29 cellular contexts compared by ENCODE assay signal in the genomic region with DNA sequence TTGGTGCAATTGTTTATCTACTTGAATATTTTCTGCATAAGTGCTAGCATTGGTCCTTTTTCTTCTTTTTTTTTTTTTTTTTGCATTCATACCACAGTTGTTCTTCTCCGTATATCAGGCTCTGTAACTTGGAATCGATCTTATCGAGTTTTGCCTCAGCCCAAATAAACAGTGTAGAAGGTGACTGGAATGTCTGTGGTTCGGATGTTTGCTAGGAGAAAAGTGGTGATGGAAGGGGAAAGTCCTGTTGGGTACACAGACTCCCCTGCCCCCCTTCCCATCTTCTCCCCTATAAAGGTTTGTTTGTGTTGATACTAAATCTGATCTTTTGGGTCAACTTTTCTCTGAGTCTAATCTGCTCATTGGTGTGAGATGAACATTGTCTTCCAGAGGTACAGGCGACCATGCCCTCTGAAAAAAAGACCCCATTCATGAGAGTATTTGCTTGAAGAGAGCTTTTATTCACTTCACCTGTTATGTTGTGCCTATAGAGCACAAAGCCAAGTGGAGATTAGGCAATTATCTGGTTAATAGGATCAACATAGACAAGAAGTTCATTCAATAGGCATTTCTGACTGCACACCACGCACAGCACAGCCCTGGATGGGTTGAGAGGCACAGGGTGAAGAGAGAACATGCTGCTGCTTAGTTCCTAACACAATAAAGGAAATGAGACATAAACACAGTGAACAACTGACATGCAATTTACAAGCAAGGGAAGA.
DNase-seq lines count a peak whose midpoint lies in the region; TF ChIP-seq lines count a peak whose summit lies in the region.
"Had no signal": no experiment of that assay in that cellular context is flagged by ENCODE, and none has a peak within 500 bp of the region (broad histone marks: within the 10 kb centered on the region; RNA-seq: fewer than 3 reads in every experiment).

No MANE protein-coding gene starts in this region.

- H3K4me1 Mint-ChIP-seq in activated naive CD4-positive, alpha-beta T cell treated with anti-CD3 and anti-CD28 coated beads for 36 hours (ENCODE audit: low read depth) = no peaks in the 10 kb centered on the region
- H3K4me1 Mint-ChIP-seq: activated naive CD4-positive, alpha-beta T cell treated with anti-CD3 and anti-CD28 coated beads, Interleukin-2, amount 50 U/mL, for 24 hours; activated T-helper 17 cell treated with anti-CD3 and anti-CD28 coated beads, Interleukin-2, amount 50 U/mL, for 72 hours; stimulated activated naive CD8-positive, alpha-beta T cell treated with anti-CD3 and anti-CD28 coated beads, Interleukin-15, amount 100 ng/mL, for 72 hours had no signal

- peak; percentile 26 for DNase-seq in COLO829 (ENCODE audit: low spot score)
- DNase-seq in NCI-H1105 treated with DMSO at 0.1 percent for 48 hours (lab: John Stamatoyannopoulos, UW) = peak; percentile 74
- DNase-seq in NCI-H748 treated with DMSO at 0.1 percent for 48 hours (lab: John Stamatoyannopoulos, UW) = peak; percentile 95
- peak; percentile 27 for DNase-seq in epithelial cell of esophagus (ENCODE audit: low read depth)
- no peak for DNase-seq in kidney tubule cell (ENCODE audit: low spot score)
- no peak for DNase-seq in activated naive CD4-positive, alpha-beta T cell treated with anti-CD3 and anti-CD28 coated beads for 36 hours
- DNase-seq in germinal center (ENCODE audit: low spot score) = no peak
- DNase-seq in foreskin fibroblast = no peak
- DNase-seq: activated CD4-positive, alpha-beta T cell treated with anti-CD3 and anti-CD28 coated beads for 48 hours; Calu3; EL; NCI-H1092; NCI-H2081; NCI-H524; pancreas; SHP77; stimulated activated CD4-positive, alpha-beta T cell treated with anti-CD3 and anti-CD28 coated beads, Interleukin-2, amount 100 ng/mL, for 24 hours; stimulated activated naive CD8-positive, alpha-beta T cell treated with anti-CD3 and anti-CD28 coated beads, Interleukin-15, amount 100 ng/mL, for 72 hours; SW 1271; T1000 had no signal

- TF ChIP-seq CTCF in epithelial cell of esophagus (IDR thresholded peaks at IDR 0.05; ENCODE audit: insufficient read depth, low read depth, low read length, missing control alignments) = no peak
- no peak for TF ChIP-seq CTCF in foreskin fibroblast (IDR thresholded peaks at IDR 0.05; ENCODE audit: low read depth, low read length)

- intact Hi-C loops in activated naive CD4-positive, alpha-beta T cell treated with anti-CD3 and anti-CD28 coated beads for 36 hours (cut with micrococcal nuclease) = no loop called here

- no peaks in the 10 kb centered on the region for H3K36me3 Mint-ChIP-seq in activated naive CD4-positive, alpha-beta T cell treated with anti-CD3 and anti-CD28 coated beads for 36 hours (ENCODE audit: low read depth)
- H3K36me3 Mint-ChIP-seq: activated naive CD4-positive, alpha-beta T cell treated with anti-CD3 and anti-CD28 coated beads, Interleukin-2, amount 50 U/mL, for 24 hours; natural killer cell treated with Interleukin-12 subunit alpha and Interleukin-12 subunit beta and Interleukin-15 and Interleukin-18, amount 100 ng/mL, for 72 hours had no signal

- no peaks in the 10 kb centered on the region for H3K9me3 Mint-ChIP-seq in activated naive CD4-positive, alpha-beta T cell treated with anti-CD3 and anti-CD28 coated beads for 36 hours
- H3K9me3 Mint-ChIP-seq: GM23338 had no signal

- no peak overlapping the region for H3K27ac Mint-ChIP-seq in activated naive CD4-positive, alpha-beta T cell treated with anti-CD3 and anti-CD28 coated beads for 36 hours
- H3K27ac Mint-ChIP-seq: activated naive CD4-positive, alpha-beta T cell treated with anti-CD3 and anti-CD28 coated beads, Interleukin-2, amount 50 U/mL, for 24 hours; activated T-helper 17 cell treated with anti-CD3 and anti-CD28 coated beads, Interleukin-2, amount 50 U/mL, for 72 hours; GM23338; natural killer cell treated with Interleukin-12 subunit alpha and Interleukin-12 subunit beta and Interleukin-15 and Interleukin-18, amount 100 ng/mL, for 72 hours; stimulated activated naive CD8-positive, alpha-beta T cell treated with anti-CD3 and anti-CD28 coated beads, Interleukin-15, amount 100 ng/mL, for 72 hours had no signal

- CTCF ChIA-PET in activated naive CD4-positive, alpha-beta T cell treated with anti-CD3 and anti-CD28 coated beads for 36 hours (lab: Charles Lee) = no interaction called here

- no peaks in the 10 kb centered on the region for H3K27me3 Mint-ChIP-seq in activated naive CD4-positive, alpha-beta T cell treated with anti-CD3 and anti-CD28 coated beads for 36 hours (ENCODE audit: low read depth)
- H3K27me3 Mint-ChIP-seq: activated naive CD4-positive, alpha-beta T cell treated with anti-CD3 and anti-CD28 coated beads, Interleukin-2, amount 50 U/mL, for 24 hours; activated T-helper 17 cell treated with anti-CD3 and anti-CD28 coated beads, Interleukin-2, amount 50 U/mL, for 72 hours; natural killer cell treated with Interleukin-12 subunit alpha and Interleukin-12 subunit beta and Interleukin-15 and Interleukin-18, amount 100 ng/mL, for 72 hours; stimulated activated naive CD8-positive, alpha-beta T cell treated with anti-CD3 and anti-CD28 coated beads, Interleukin-15, amount 100 ng/mL, for 72 hours had no signal

- H3K4me3 ChIP-seq in epithelial cell of esophagus (ENCODE audit: low read length) = no peak overlapping the region
- no peak overlapping the region for H3K4me3 ChIP-seq in foreskin fibroblast (ENCODE audit: low read depth in 1 of 2, low read length in 2 of 2)
- H3K4me3 ChIP-seq: gastroesophageal sphincter, GM23338, hepatocyte, lung, pancreas, skin epidermis, thoracic aorta had no signal

- no peak overlapping the region for H3K4me3 Mint-ChIP-seq in activated naive CD4-positive, alpha-beta T cell treated with anti-CD3 and anti-CD28 coated beads for 36 hours
- H3K4me3 Mint-ChIP-seq: activated naive CD4-positive, alpha-beta T cell treated with anti-CD3 and anti-CD28 coated beads, Interleukin-2, amount 50 U/mL, for 24 hours; activated T-helper 17 cell treated with anti-CD3 and anti-CD28 coated beads, Interleukin-2, amount 50 U/mL, for 72 hours; GM23338; natural killer cell treated with Interleukin-12 subunit alpha and Interleukin-12 subunit beta and Interleukin-15 and Interleukin-18, amount 100 ng/mL, for 72 hours; stimulated activated naive CD8-positive, alpha-beta T cell treated with anti-CD3 and anti-CD28 coated beads, Interleukin-15, amount 100 ng/mL, for 72 hours had no signal

Comparison
In these comparisons a context has a peak if more than half of its experiments do, and no peak if none do; other contexts are left out.
1. DNase-seq: peak in COLO829 (single experiment), NCI-H1105 treated with DMSO at 0.1 percent for 48 hours (single experiment), NCI-H748 treated with DMSO at 0.1 percent for 48 hours (single experiment) and epithelial cell of esophagus (single experiment); none in kidney tubule cell (single experiment), activated naive CD4-positive, alpha-beta T cell treated with anti-CD3 and anti-CD28 coated beads for 36 hours (single experiment), germinal center (single experiment) and foreskin fibroblast (0 of 2).